In genomic region chr12:110307372-110307771, GRCh38 we compare ENCODE assay signal across 15 cellular contexts. TPM values are rescaled to one million over a fixed set of nuclear protein-coding genes. Genes with fewer than 3 reads are reported as not detected.
DNase-seq lines count a peak whose midpoint lies in the region; ATAC-seq and TF ChIP-seq lines count a peak whose summit lies in the region.
"Had no signal": no experiment of that assay in that cellular context is flagged by ENCODE, and none has a peak within 500 bp of the region (broad histone marks: within the 10 kb centered on the region; RNA-seq: fewer than 3 reads in every experiment).

No MANE protein-coding gene starts in this region.

- H3K4me3 Mint-ChIP-seq in CD4-positive, alpha-beta T cell = no peak overlapping the region
- H3K4me3 Mint-ChIP-seq in activated T-helper 17 cell treated with anti-CD3 and anti-CD28 coated beads, Interleukin-2, amount 50 U/mL, for 72 hours = peak overlapping the region; percentile 71
- H3K4me3 Mint-ChIP-seq in natural killer cell treated with Interleukin-12 subunit alpha and Interleukin-12 subunit beta and Interleukin-15 and Interleukin-18, amount 100 ng/mL, for 72 hours = peak overlapping the region; percentile 69

- no peaks in the 10 kb centered on the region for H3K9me3 ChIP-seq in CD4-positive, alpha-beta T cell (ENCODE audit: control insufficient read depth, low read length)
- no peaks in the 10 kb centered on the region for H3K9me3 ChIP-seq in GM23248 (ENCODE audit: low read depth)
- H3K9me3 ChIP-seq: BLaER1 treated with 17β-estradiol and CSF1 and Interleukin-3, amounts not matched to agents 10 nM and 100 nM; gastroesophageal sphincter; neutrophil had no signal

- intact Hi-C loops in CD4-positive, alpha-beta T cell (cut with DNase I, micrococcal nuclease) = no loop called here

- peaks cover 100% of the 10 kb centered on the region for H3K79me2 ChIP-seq in GM23248 (ENCODE audit: insufficient read depth)

- H3K27me3 ChIP-seq in CD4-positive, alpha-beta T cell (ENCODE audit: control insufficient read depth, insufficient read depth, low read length) = no peaks in the 10 kb centered on the region
- no peaks in the 10 kb centered on the region for H3K27me3 ChIP-seq in GM23248 (replicated peaks; ENCODE audit: insufficient read depth)
- H3K27me3 ChIP-seq: BLaER1 treated with 17β-estradiol and CSF1 and Interleukin-3, amounts not matched to agents 10 nM and 100 nM; gastroesophageal sphincter; neutrophil had no signal

- H3K4me3 ChIP-seq in GM23248 = no peak overlapping the region
- H3K4me3 ChIP-seq: BLaER1 treated with 17β-estradiol and CSF1 and Interleukin-3, amounts not matched to agents 10 nM and 100 nM; gastroesophageal sphincter had no signal

- H3F3A ChIP-seq in GM23248 (ENCODE audit: insufficient read depth) = peaks cover 72% of the 10 kb centered on the region

- H2AFZ ChIP-seq in GM23248 = no peak overlapping the region

- no peak for ATAC-seq in CD4-positive, alpha-beta T cell (ENCODE audit: poor library complexity)
- ATAC-seq in activated T-helper 17 cell treated with anti-CD3 and anti-CD28 coated beads, Interleukin-2, amount 50 U/mL, for 72 hours (replicated peaks) = peak; percentile 89
- ATAC-seq in natural killer cell treated with Interleukin-12 subunit alpha and Interleukin-12 subunit beta and Interleukin-15 and Interleukin-18, amount 100 ng/mL, for 72 hours = peak in 1 of 2 donors; percentile 71
- no peak for ATAC-seq in GM21717 (IDR thresholded peaks at IDR 0.05; ENCODE audit: unreplicated experiment)
- ATAC-seq in GM21825 (IDR thresholded peaks at IDR 0.05; ENCODE audit: unreplicated experiment) = no peak
- ATAC-seq: gastroesophageal sphincter had no signal

- H3K36me3 ChIP-seq in GM23248 (ENCODE audit: low read depth) = peaks cover 50% of the 10 kb centered on the region

- H3K9me3 Mint-ChIP-seq in CD4-positive, alpha-beta T cell = no peaks in the 10 kb centered on the region
- H3K9me3 Mint-ChIP-seq in activated T-helper 17 cell treated with anti-CD3 and anti-CD28 coated beads, Interleukin-2, amount 50 U/mL, for 72 hours = no peaks in the 10 kb centered on the region
- H3K9me3 Mint-ChIP-seq in natural killer cell treated with Interleukin-12 subunit alpha and Interleukin-12 subunit beta and Interleukin-15 and Interleukin-18, amount 100 ng/mL, for 72 hours = no peaks in the 10 kb centered on the region

- H3K27ac ChIP-seq in CD4-positive, alpha-beta T cell (ENCODE audit: low read depth, low read length) = no peak overlapping the region
- H3K27ac ChIP-seq in GM23248 = peak overlapping the region; percentile 33
- H3K27ac ChIP-seq: BLaER1 treated with 17β-estradiol and CSF1 and Interleukin-3, amounts not matched to agents 10 nM and 100 nM; neutrophil had no signal

- POLR2A ChIA-PET in CD4-positive, alpha-beta T cell (lab: Charles Lee) = interaction anchor here (0.6 kb wide), 1 partner anchor 143 kb away, joined by 3 read pairs; no protein-coding TSS in a partner anchor

- peaks cover 66% of the 10 kb centered on the region for H3K4me1 Mint-ChIP-seq in CD4-positive, alpha-beta T cell (ENCODE audit: low read depth)
- H3K4me1 Mint-ChIP-seq in activated T-helper 17 cell treated with anti-CD3 and anti-CD28 coated beads, Interleukin-2, amount 50 U/mL, for 72 hours = peaks cover 46% of the 10 kb centered on the region
- peaks cover 38 to 49% of the 10 kb centered on the region in 2 donors for H3K4me1 Mint-ChIP-seq in natural killer cell treated with Interleukin-12 subunit alpha and Interleukin-12 subunit beta and Interleukin-15 and Interleukin-18, amount 100 ng/mL, for 72 hours (ENCODE audit: low read depth in 2 of 2)

- DNase-seq in CD4-positive, alpha-beta T cell = no peak
- DNase-seq in GM23248 (peak; percentile 50), NCI-H1930 (lab: John Stamatoyannopoulos, UW) (no peak)
- no peak for DNase-seq in natural killer cell treated with Interleukin-12 subunit alpha and Interleukin-12 subunit beta and Interleukin-15 and Interleukin-18, amount 100 ng/mL, for 72 hours (ENCODE audit: low spot score)
- DNase-seq: caudate nucleus; NCI-H1417 treated with DMSO at 0.1 percent for 48 hours; NCI-H2227 treated with DMSO at 0.1 percent for 48 hours; SHP77 treated with DMSO at 0.1 percent for 48 hours; stimulated activated naive CD4-positive, alpha-beta T cell treated with Interleukin-2 at 50 U/mL for 16 hours had no signal

- peak overlapping the region; percentile 12 for H3K27ac Mint-ChIP-seq in CD4-positive, alpha-beta T cell
- peak overlapping the region; percentile 91 for H3K27ac Mint-ChIP-seq in activated T-helper 17 cell treated with anti-CD3 and anti-CD28 coated beads, Interleukin-2, amount 50 U/mL, for 72 hours
- peak overlapping the region; percentile 76 for H3K27ac Mint-ChIP-seq in natural killer cell treated with Interleukin-12 subunit alpha and Interleukin-12 subunit beta and Interleukin-15 and Interleukin-18, amount 100 ng/mL, for 72 hours

- H3K9me2 ChIP-seq in GM23248 (ENCODE audit: insufficient read depth) = no peaks in the 10 kb centered on the region

- H3K4me1 ChIP-seq in GM23248 (ENCODE audit: insufficient read depth) = peaks cover 51% of the 10 kb centered on the region

- WGBS in GM23248 (ENCODE audit: low coverage in 1 of 2, low lambda C conversion rate in 2 of 2, missing lambda C conversion rate in 2 of 2), 2 experiments = 47 to 51% methylated on average over 3 of the region's 3 CpGs

- peaks cover 18% of the 10 kb centered on the region; the same call in 1 of the 2 replicates for H4K20me1 ChIP-seq in GM23248 (ENCODE audit: insufficient read depth)

- CTCF ChIA-PET in CD4-positive, alpha-beta T cell (lab: Charles Lee) = interaction anchor here (0.9 kb wide), 1 partner anchor 23 kb away, joined by 3 read pairs; no protein-coding TSS in a partner anchor

- in situ Hi-C loops in GM23248 (cut with MboI) = no loop called here

- H3K27me3 Mint-ChIP-seq in CD4-positive, alpha-beta T cell = no peaks in the 10 kb centered on the region
- no peaks in the 10 kb centered on the region for H3K27me3 Mint-ChIP-seq in activated T-helper 17 cell treated with anti-CD3 and anti-CD28 coated beads, Interleukin-2, amount 50 U/mL, for 72 hours
- H3K27me3 Mint-ChIP-seq in natural killer cell treated with Interleukin-12 subunit alpha and Interleukin-12 subunit beta and Interleukin-15 and Interleukin-18, amount 100 ng/mL, for 72 hours = no peaks in the 10 kb centered on the region

- TF ChIP-seq CTCF in CD4-positive, alpha-beta T cell (IDR thresholded peaks at IDR 0.05) = no peak

- no peak overlapping the region for H3K9ac ChIP-seq in GM23248
- H3K9ac ChIP-seq: BLaER1 treated with 17β-estradiol and CSF1 and Interleukin-3, amounts not matched to agents 10 nM and 100 nM had no signal

- H3K36me3 Mint-ChIP-seq in CD4-positive, alpha-beta T cell (ENCODE audit: low read depth) = peaks cover 86% of the 10 kb centered on the region
- peaks cover 94% of the 10 kb centered on the region for H3K36me3 Mint-ChIP-seq in activated T-helper 17 cell treated with anti-CD3 and anti-CD28 coated beads, Interleukin-2, amount 50 U/mL, for 72 hours (ENCODE audit: low read depth)
- H3K36me3 Mint-ChIP-seq in natural killer cell treated with Interleukin-12 subunit alpha and Interleukin-12 subunit beta and Interleukin-15 and Interleukin-18, amount 100 ng/mL, for 72 hours = peaks cover 31% of the 10 kb centered on the region

- no peak overlapping the region for H3K4me2 ChIP-seq in GM23248 (ENCODE audit: unreplicated experiment)

RNA-seq across cellular contexts. Expression of gene ATP2A2, which starts 26.3 kb away (rescaled TPM):
- total RNA-seq in CD4-positive, alpha-beta T cell = 100 to 1,000 TPM; 113 to 117 TPM
- 142 and 148 TPM in 2 replicates for total RNA-seq in GM23248 (2014; rRNA removed; shearing (Covaris generic))
- polyA plus RNA-seq in GM23248 (2016; fragmentation: Nextera tagmentation; extraction: Ambion mirVana) = 28.7 and 29.5 TPM in 2 replicates
- total RNA-seq in activated T-helper 17 cell treated with anti-CD3 and anti-CD28 coated beads, Interleukin-2, amount 50 U/mL, for 72 hours = 100 to 1,000 TPM; 135 to 261 TPM
- 100 to 1,000 TPM; 247 to 359 TPM for total RNA-seq in natural killer cell treated with Interleukin-12 subunit alpha and Interleukin-12 subunit beta and Interleukin-15 and Interleukin-18, amount 100 ng/mL, for 72 hours

Comparison
In these comparisons a context has a peak if more than half of its experiments do, and no peak if none do; other contexts are left out.
1. H3K27ac Mint-ChIP-seq: peak in every context shown above with its lines; median percentile 91 in activated T-helper 17 cell treated with anti-CD3 and anti-CD28 coated beads, Interleukin-2, amount 50 U/mL, for 72 hours; 76 in natural killer cell treated with Interleukin-12 subunit alpha and Interleukin-12 subunit beta and Interleukin-15 and Interleukin-18, amount 100 ng/mL, for 72 hours; 12 in CD4-positive, alpha-beta T cell.